ENCODE assay signal across 23 cellular contexts in the genomic region with DNA sequence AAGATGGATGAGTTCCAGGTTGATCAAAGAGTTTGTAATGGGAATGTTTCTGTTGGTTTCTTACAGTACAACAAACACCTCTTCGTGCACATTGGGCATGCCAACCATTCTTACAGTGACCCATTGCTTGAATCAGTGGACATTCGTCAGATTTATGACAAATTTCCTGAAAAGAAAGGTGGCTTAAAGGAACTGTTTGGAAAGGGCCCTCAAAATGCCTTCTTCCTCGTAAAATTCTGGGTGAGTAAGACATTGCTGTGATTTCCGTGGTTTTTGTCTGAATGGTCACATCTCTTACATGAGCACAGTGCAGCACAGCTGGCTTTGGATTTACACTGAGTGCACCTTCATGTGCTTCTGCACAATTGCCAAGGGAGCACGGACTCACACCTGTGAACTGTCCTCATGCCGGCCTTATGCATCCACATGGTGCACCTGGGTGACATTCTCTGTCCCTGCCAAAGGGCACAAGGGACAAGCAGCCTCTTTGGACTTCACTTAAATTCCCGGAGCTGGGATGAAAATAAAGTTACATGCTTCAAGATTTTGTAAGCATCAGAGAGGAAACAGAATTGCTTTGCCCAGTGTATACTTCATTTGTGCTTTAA.
A peak's percentile ranks its signal among the peaks of the same experiment; 100 is the strongest.
DNase-seq lines count a peak whose midpoint lies in the region; ATAC-seq and TF ChIP-seq lines count a peak whose summit lies in the region.
"Had no signal": no experiment of that assay in that cellular context is flagged by ENCODE, and none has a peak within 500 bp of the region (broad histone marks: within the 10 kb centered on the region; RNA-seq: fewer than 3 reads in every experiment).

No MANE protein-coding gene starts in this region.

- H3K36me3 ChIP-seq in BLaER1 treated with 17β-estradiol and CSF1 and Interleukin-3, amounts not matched to agents 10 nM and 100 nM: no peaks in the 10 kb centered on the region
- H3K36me3 ChIP-seq in HUES48 (ENCODE audit: control insufficient read depth, insufficient read depth, low read length) (peaks cover 44% of the 10 kb centered on the region), osteoblast (ENCODE audit: insufficient read depth, low read length) (peaks cover 42% of the 10 kb centered on the region), breast epithelium (no peaks in the 10 kb centered on the region)

- no peaks in the 10 kb centered on the region for H3K27me3 ChIP-seq in BLaER1 treated with 17β-estradiol and CSF1 and Interleukin-3, amounts not matched to agents 10 nM and 100 nM
- H3K27me3 ChIP-seq in HUES48 (ENCODE audit: control insufficient read depth, insufficient read depth, low read length): no peaks in the 10 kb centered on the region
- no peaks in the 10 kb centered on the region for H3K27me3 ChIP-seq in osteoblast (ENCODE audit: insufficient read depth, low read length)
- no peaks in the 10 kb centered on the region for H3K27me3 ChIP-seq in breast epithelium
- H3K27me3 ChIP-seq: right atrium auricular region had no signal

- H3K9me3 ChIP-seq in BLaER1 treated with 17β-estradiol and CSF1 and Interleukin-3, amounts not matched to agents 10 nM and 100 nM (replicated peaks in 1 of 11): 0 out of 22 replicates have a peak, but pooled peaks cover 0 to 5% (median 0%) of the 10 kb centered on the region in 11 experiments
- H3K9me3 ChIP-seq in HUES48 (ENCODE audit: control insufficient read depth, insufficient read depth, low read length) (no peaks in the 10 kb centered on the region), osteoblast (ENCODE audit: low read depth, low read length) (no peaks in the 10 kb centered on the region), breast epithelium (no peaks in the 10 kb centered on the region)
- H3K9me3 ChIP-seq: right atrium auricular region had no signal

- peak overlapping the region in 4 of 11 experiments; percentile 19 to 48 (median 37); a peak in 6 of 22 replicates for H3K27ac ChIP-seq in BLaER1 treated with 17β-estradiol and CSF1 and Interleukin-3, amounts not matched to agents 10 nM and 100 nM
- peak overlapping the region; percentile 79 for H3K27ac ChIP-seq in HUES48 (ENCODE audit: low read depth, low read length)
- peak overlapping the region; percentile 55 for H3K27ac ChIP-seq in osteoblast (ENCODE audit: low read depth, low read length)
- H3K27ac ChIP-seq in breast epithelium: no peak overlapping the region
- H3K27ac ChIP-seq: HL-60, right atrium auricular region had no signal

- peaks cover 30% of the 10 kb centered on the region for H3K79me2 ChIP-seq in osteoblast (ENCODE audit: insufficient read depth, low read length)

- no peaks in the 10 kb centered on the region for H3K36me3 Mint-ChIP-seq in activated naive CD4-positive, alpha-beta T cell treated with anti-CD3 and anti-CD28 coated beads for 36 hours (ENCODE audit: low read depth)
- H3K36me3 Mint-ChIP-seq: stimulated activated effector memory CD8-positive, alpha-beta T cell treated with anti-CD3 and anti-CD28 coated beads, Interleukin-12 subunit alpha, Interleukin-12 subunit beta, amount 100 ng/mL, for 72 hours; T-cell had no signal

- no peak overlapping the region for H2AFZ ChIP-seq in osteoblast (ENCODE audit: low read length)

- no peak for ATAC-seq in HG02981 (IDR thresholded peaks at IDR 0.05; ENCODE audit: unreplicated experiment)
- ATAC-seq: HCT116; stimulated activated effector memory CD8-positive, alpha-beta T cell treated with anti-CD3 and anti-CD28 coated beads, Interleukin-12 subunit alpha, Interleukin-12 subunit beta, amount 100 ng/mL, for 72 hours; T-cell had no signal

- H3K4me1 ChIP-seq in BLaER1 treated with 17β-estradiol and CSF1 and Interleukin-3, amounts not matched to agents 10 nM and 100 nM: peaks cover 0 to 22% (median 18%) of the 10 kb centered on the region in 10 experiments; a peak in 16 of 20 replicates
- H3K4me1 ChIP-seq in HUES48 (ENCODE audit: control insufficient read depth, insufficient read depth, low read length): peaks cover 9% of the 10 kb centered on the region
- H3K4me1 ChIP-seq in osteoblast (ENCODE audit: insufficient read depth, low read length): peaks cover 34% of the 10 kb centered on the region
- H3K4me1 ChIP-seq in breast epithelium: peaks cover 0 to 7% of the 10 kb centered on the region in 2 donors

- DNase-seq in astrocyte of the hippocampus (ENCODE audit: low read depth, low spot score): peak; percentile 33
- DNase-seq in osteoblast (ENCODE audit: insufficient read length, low spot score, missing footprints): no peak
- DNase-seq in activated naive CD4-positive, alpha-beta T cell treated with anti-CD3 and anti-CD28 coated beads for 36 hours: no peak
- no peak for DNase-seq in T-helper 9 cell
- DNase-seq in breast epithelium (ENCODE audit: low spot score in 2 of 2): no peak
- DNase-seq: activated CD4-positive, alpha-beta memory T cell treated with anti-CD3 and anti-CD28 coated beads, Interleukin-2, amount 10 ng/mL, durations not matched to agents 7 days and 5 days; activated naive CD4-positive, alpha-beta T cell; activated T-cell treated with anti-CD3 and anti-CD28 coated beads, Interleukin-2, amount 50 U/mL, for 1 hour; anterior cingulate cortex; COR-L47; head of caudate nucleus; NCI-H1105 treated with DMSO at 0.1 percent for 48 hours; NCI-H526 treated with DMSO at 0.1 percent for 48 hours; occipital lobe; SHP77; T-cell had no signal

- peak overlapping the region in 9 of 11 experiments; percentile 1 to 61 (median 34); a peak in 15 of 22 replicates for H3K4me2 ChIP-seq in BLaER1 treated with 17β-estradiol and CSF1 and Interleukin-3, amounts not matched to agents 10 nM and 100 nM
- peak overlapping the region; percentile 7 for H3K4me2 ChIP-seq in osteoblast (ENCODE audit: insufficient read depth, low read length)

- H3K4me3 Mint-ChIP-seq in activated naive CD4-positive, alpha-beta T cell treated with anti-CD3 and anti-CD28 coated beads for 36 hours: no peak overlapping the region
- H3K4me3 Mint-ChIP-seq: activated CD4-positive, alpha-beta memory T cell treated with anti-CD3 and anti-CD28 coated beads, Interleukin-2, amount 10 ng/mL, durations not matched to agents 7 days and 5 days; stimulated activated effector memory CD8-positive, alpha-beta T cell treated with anti-CD3 and anti-CD28 coated beads, Interleukin-12 subunit alpha, Interleukin-12 subunit beta, amount 100 ng/mL, for 72 hours; T-cell had no signal

- H3K4me3 ChIP-seq in BLaER1 treated with 17β-estradiol and CSF1 and Interleukin-3, amounts not matched to agents 10 nM and 100 nM: no peak overlapping the region
- H3K4me3 ChIP-seq in HUES48 (ENCODE audit: low read depth, low read length): no peak overlapping the region
- H3K4me3 ChIP-seq in osteoblast (ENCODE audit: insufficient read depth, low read length): no peak overlapping the region
- H3K4me3 ChIP-seq in breast epithelium: no peak overlapping the region
- H3K4me3 ChIP-seq: right atrium auricular region had no signal

- no peaks in the 10 kb centered on the region for H4K20me1 ChIP-seq in BLaER1 treated with 17β-estradiol and CSF1 and Interleukin-3, amounts not matched to agents 10 nM and 100 nM
- H4K20me1 ChIP-seq in osteoblast (ENCODE audit: insufficient read depth, low read length): peaks cover 15% of the 10 kb centered on the region

- no peak overlapping the region for H3K27ac Mint-ChIP-seq in activated naive CD4-positive, alpha-beta T cell treated with anti-CD3 and anti-CD28 coated beads for 36 hours
- H3K27ac Mint-ChIP-seq: activated CD4-positive, alpha-beta memory T cell treated with anti-CD3 and anti-CD28 coated beads, Interleukin-2, amount 10 ng/mL, durations not matched to agents 7 days and 5 days; stimulated activated effector memory CD8-positive, alpha-beta T cell treated with anti-CD3 and anti-CD28 coated beads, Interleukin-12 subunit alpha, Interleukin-12 subunit beta, amount 100 ng/mL, for 72 hours; T-cell had no signal

- TF ChIP-seq POLR2A in breast epithelium (IDR thresholded peaks at IDR 0.05): no peak

- TF ChIP-seq CTCF in osteoblast (IDR thresholded peaks at IDR 0.05; ENCODE audit: extremely low read depth, low read depth, low read length): no peak
- TF ChIP-seq CTCF in breast epithelium (IDR thresholded peaks at IDR 0.05): no peak

- H3K9me3 Mint-ChIP-seq in activated naive CD4-positive, alpha-beta T cell treated with anti-CD3 and anti-CD28 coated beads for 36 hours: no peaks in the 10 kb centered on the region
- H3K9me3 Mint-ChIP-seq: activated CD4-positive, alpha-beta memory T cell treated with anti-CD3 and anti-CD28 coated beads, Interleukin-2, amount 10 ng/mL, durations not matched to agents 7 days and 5 days; stimulated activated effector memory CD8-positive, alpha-beta T cell treated with anti-CD3 and anti-CD28 coated beads, Interleukin-12 subunit alpha, Interleukin-12 subunit beta, amount 100 ng/mL, for 72 hours; T-cell had no signal

- intact Hi-C loops in activated naive CD4-positive, alpha-beta T cell treated with anti-CD3 and anti-CD28 coated beads for 36 hours (cut with micrococcal nuclease): no loop called here
- intact Hi-C loops in breast epithelium (cut with DNase I; ENCODE audit: low total_unique reads): no loop called here

- no peak overlapping the region for H3K9ac ChIP-seq in BLaER1 treated with 17β-estradiol and CSF1 and Interleukin-3, amounts not matched to agents 10 nM and 100 nM
- no peak overlapping the region for H3K9ac ChIP-seq in HUES48 (ENCODE audit: low read depth, low read length)

- CTCF ChIA-PET in activated naive CD4-positive, alpha-beta T cell treated with anti-CD3 and anti-CD28 coated beads for 36 hours (lab: Charles Lee): interaction anchor here (1.4 kb wide), 1 partner anchor 491 kb away, joined by 3 read pairs; no protein-coding TSS in a partner anchor

- no peaks in the 10 kb centered on the region for H3K27me3 Mint-ChIP-seq in activated naive CD4-positive, alpha-beta T cell treated with anti-CD3 and anti-CD28 coated beads for 36 hours (ENCODE audit: low read depth)

- no peaks in the 10 kb centered on the region for H3K4me1 Mint-ChIP-seq in activated naive CD4-positive, alpha-beta T cell treated with anti-CD3 and anti-CD28 coated beads for 36 hours (ENCODE audit: low read depth)
- H3K4me1 Mint-ChIP-seq: stimulated activated effector memory CD8-positive, alpha-beta T cell treated with anti-CD3 and anti-CD28 coated beads, Interleukin-12 subunit alpha, Interleukin-12 subunit beta, amount 100 ng/mL, for 72 hours; T-cell had no signal

Comparison
In these comparisons a context has a peak if more than half of its experiments do, and no peak if none do; other contexts are left out.
1. H3K27ac ChIP-seq: peak in HUES48 (single experiment) and osteoblast (single experiment); none in breast epithelium (0 of 2).